ENCODE assay signal across 8 cellular contexts in the genomic region with DNA sequence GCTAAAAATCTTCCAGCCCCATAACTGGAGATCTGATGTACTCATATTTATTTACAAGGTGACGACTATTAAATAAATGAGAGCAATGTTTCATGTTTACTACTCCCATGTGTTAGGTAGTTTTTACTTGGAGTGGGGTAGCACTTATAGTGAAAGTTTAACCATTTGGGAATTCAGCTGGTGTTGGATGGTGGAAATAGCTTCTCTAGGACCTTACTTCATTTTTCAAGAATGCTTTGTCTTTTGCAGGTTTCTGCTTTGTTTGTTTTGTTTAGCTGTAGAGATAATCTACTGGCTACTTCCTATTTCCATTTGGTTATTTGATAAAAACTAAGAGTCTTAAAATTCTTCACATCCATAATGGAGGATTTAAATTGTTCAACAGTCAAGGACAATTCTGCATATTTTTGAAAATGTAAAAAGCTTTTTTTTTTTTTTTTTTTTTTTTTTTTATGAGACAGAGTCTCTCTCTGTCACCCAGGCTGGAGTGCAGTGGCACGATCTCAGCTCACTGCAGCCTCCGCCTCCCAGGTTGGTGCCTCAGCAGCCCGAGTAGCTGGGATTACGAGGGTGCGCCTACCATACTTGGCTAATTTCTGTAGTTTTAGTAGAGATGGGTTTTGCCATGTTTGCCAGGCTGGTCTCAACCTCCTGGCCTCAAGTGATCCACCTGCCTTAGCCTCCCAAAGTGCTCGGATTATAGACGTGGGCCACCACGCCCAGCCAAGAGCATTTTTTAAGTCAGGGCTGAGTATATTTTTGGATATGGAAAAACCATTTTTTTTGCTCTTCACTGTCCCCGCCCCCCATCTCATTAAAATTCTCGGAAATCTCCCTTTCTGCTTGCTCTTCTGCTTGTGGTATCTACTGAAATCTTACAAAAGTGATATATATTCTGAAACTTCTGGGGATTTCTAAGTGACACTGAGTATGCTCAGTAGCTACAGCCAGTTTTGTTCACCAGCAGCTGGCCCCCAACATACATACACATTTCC. TPM values are rescaled to one million over a fixed set of nuclear protein-coding genes. Genes with fewer than 3 reads are reported as not detected.
DNase-seq lines count a peak whose midpoint lies in the region; ATAC-seq and TF ChIP-seq lines count a peak whose summit lies in the region.

No MANE protein-coding gene starts in this region.

- DNase-seq in activated T-cell treated with anti-CD3 and anti-CD28 coated beads for 4 hours (peak; percentile 17), left ventricle myocardium superior (peak; percentile 8), DMS79 treated with DMSO at 0.1 percent for 48 hours (lab: John Stamatoyannopoulos, UW) (no peak)
- peak; percentile 27 to 54 for DNase-seq in stimulated activated CD4-positive, alpha-beta T cell treated with anti-CD3 and anti-CD28 coated beads, Interleukin-15, amount 100 ng/mL, for 48 hours (ENCODE audit: low read depth in 2 of 2)

- peak; percentile 39 for TF ChIP-seq POLR2A in GM19193 (IDR thresholded peaks at IDR 0.05; ENCODE audit: extremely low read depth, insufficient read depth, insufficient read length)

- H3K27ac ChIP-seq in 22Rv1 = peak overlapping the region; percentile 63

- no peak for TF ChIP-seq CTCF in 22Rv1 (IDR thresholded peaks at IDR 0.05)

- peak; percentile 23 for ATAC-seq in HG03457 (IDR thresholded peaks at IDR 0.05; ENCODE audit: unreplicated experiment)
- no peak for ATAC-seq in left ventricle myocardium superior
- ATAC-seq in esophagus mucosa = no peak

- intact Hi-C loops in left ventricle myocardium superior (cut with micrococcal nuclease) = no loop called here

RNA-seq across cellular contexts. Expression of gene ABCD2, which starts 1.4 kb away (rescaled TPM):
- total RNA-seq in left ventricle myocardium superior (8.5 TPM), esophagus mucosa (0.12 TPM)
